ENCODE assay signal across 8 cellular contexts in the genomic region with DNA sequence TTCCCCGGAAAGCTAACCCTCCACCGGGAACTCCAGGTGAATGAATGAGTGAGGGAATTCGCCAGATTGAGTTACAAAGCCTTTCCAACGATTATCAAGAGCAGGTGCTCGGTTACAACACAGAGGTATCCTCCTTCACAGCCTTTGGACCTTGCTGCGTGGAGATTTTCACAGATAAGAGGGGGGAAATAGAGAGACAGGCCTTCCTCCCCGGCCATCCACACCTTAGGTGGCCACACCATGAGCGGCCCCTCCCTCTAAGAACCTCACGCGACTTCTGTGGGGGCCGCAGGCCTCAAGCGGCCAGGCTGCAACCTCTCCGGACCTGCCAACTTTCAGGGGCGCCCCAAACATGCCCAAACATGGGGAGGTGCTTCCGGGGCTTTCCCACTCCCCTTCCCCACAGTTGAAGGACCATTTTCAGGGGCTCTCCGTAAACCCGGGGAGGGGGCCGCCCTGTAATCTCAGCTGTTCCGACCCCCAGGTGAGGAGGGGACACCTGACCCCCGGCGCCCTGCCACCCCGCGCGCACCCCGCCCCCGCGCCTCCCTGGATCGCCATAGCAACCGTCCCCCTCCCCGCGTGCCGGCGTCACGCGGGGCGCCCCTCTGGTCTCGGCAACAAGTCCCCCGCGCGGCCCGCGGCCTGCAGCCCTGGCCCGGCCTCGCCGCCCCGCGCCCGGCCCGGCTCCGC. TPM values are rescaled to one million over a fixed set of nuclear protein-coding genes. Genes with fewer than 3 reads are reported as not detected.
DNase-seq lines count a peak whose midpoint lies in the region; ATAC-seq lines count a peak whose summit lies in the region.

No MANE protein-coding gene starts in this region.

- H3K27ac ChIP-seq in SK-N-MC = no peak overlapping the region
- peak overlapping the region; percentile 25 for H3K27ac ChIP-seq in mesendoderm (ENCODE audit: low read depth, low read length)
- H3K27ac ChIP-seq in substantia nigra (ENCODE audit: low read depth, low read length, poor library complexity, severe bottlenecking) = peak overlapping the region; percentile 56

- H3K36me3 ChIP-seq in SK-N-MC (ENCODE audit: insufficient read depth, low read length) = no peaks in the 10 kb centered on the region
- H3K36me3 ChIP-seq in mesendoderm (ENCODE audit: control insufficient read depth, insufficient read depth, low read length) = no peaks in the 10 kb centered on the region

- H2BK5ac ChIP-seq in mesendoderm (ENCODE audit: low read length) = no peak overlapping the region

- peak overlapping the region; percentile 78 for H3K4ac ChIP-seq in mesendoderm (ENCODE audit: low read depth, low read length)

- H2BK120ac ChIP-seq in mesendoderm (ENCODE audit: low read depth, low read length) = peak overlapping the region; percentile 95

- peak overlapping the region; percentile 37 for H3K9ac ChIP-seq in SK-N-MC (ENCODE audit: insufficient read length)
- H3K9ac ChIP-seq in mesendoderm (ENCODE audit: low read length) = peak overlapping the region; percentile 64

- peak overlapping the region; percentile 10 for H2BK15ac ChIP-seq in mesendoderm (replicated peaks; ENCODE audit: low read depth)

- H3K4me3 ChIP-seq in SK-N-MC (peak overlapping the region; percentile 78), mesendoderm (ENCODE audit: low read length) (peak overlapping the region; percentile 57)

- no peak overlapping the region for H2AK5ac ChIP-seq in mesendoderm (ENCODE audit: low read length)

- no peak overlapping the region for H4K5ac ChIP-seq in mesendoderm (ENCODE audit: low read length)

- peak overlapping the region; percentile 77 for H3K56ac ChIP-seq in mesendoderm (ENCODE audit: low read length)

- no peaks in the 10 kb centered on the region for H3K9me3 ChIP-seq in SK-N-MC (ENCODE audit: low read depth, low read length)

- no peaks in the 10 kb centered on the region for H3K27me3 ChIP-seq in mesendoderm (ENCODE audit: insufficient read depth, low read length, poor library complexity)

- H3K4me2 ChIP-seq in mesendoderm (ENCODE audit: low read length) = peak overlapping the region; percentile 28

- peaks cover 4% of the 10 kb centered on the region for H3K79me2 ChIP-seq in mesendoderm (ENCODE audit: control insufficient read depth, insufficient read depth, low read length)

- peak; percentile 39 for DNase-seq in stimulated activated CD4-positive, alpha-beta T cell treated with anti-CD3 and anti-CD28 coated beads, Interleukin-12 subunit alpha, Interleukin-12 subunit beta, amount 100 ng/mL, for 4 hours
- no peak for DNase-seq in stimulated activated CD4-positive, alpha-beta T cell treated with anti-CD3 and anti-CD28 coated beads, Interleukin-1b, Interleukin-23, amount 100 ng/mL, for 48 hours
- DNase-seq in SK-N-MC (ENCODE audit: low read depth, low spot score) (no peak), cerebellar cortex (ENCODE audit: low spot score) (peak; percentile 26), mesendoderm (no peak), substantia nigra (lab: John Stamatoyannopoulos, UW) (peak in 29 of 49 donors; percentile 8 to 79 (median 41)), SHP77 (lab: John Stamatoyannopoulos, UW) (no peak)

- peak; percentile 28 for ATAC-seq in HG02973 (IDR thresholded peaks at IDR 0.05; ENCODE audit: unreplicated experiment)

- peaks cover 15% of the 10 kb centered on the region for H3K4me1 ChIP-seq in mesendoderm (ENCODE audit: control insufficient read depth, low read depth, low read length)

- no peak overlapping the region for H3K23ac ChIP-seq in mesendoderm (ENCODE audit: low read length)

- peaks cover 8% of the 10 kb centered on the region for H3K79me1 ChIP-seq in mesendoderm (ENCODE audit: low read length)

- WGBS in mesendoderm (ENCODE audit: extremely low coverage, insufficient coverage, low lambda C conversion rate) = no CpG with 5 or more reads among the region's 50 CpGs

- peak overlapping the region; percentile 98 for H3K18ac ChIP-seq in mesendoderm (ENCODE audit: low read length)

- H4K8ac ChIP-seq in mesendoderm (ENCODE audit: low read depth, low read length) = no peak overlapping the region

RNA-seq across cellular contexts. Expression of a gene that starts 0.6 kb away (rescaled TPM):
- polyA plus RNA-seq in mesendoderm (2013, experiment 1 of 2) = 10.8 TPM
- 11.3 TPM for polyA plus RNA-seq in mesendoderm (2013, experiment 2 of 2)

Comparison
In these comparisons a context has a peak if more than half of its experiments do, and no peak if none do; other contexts are left out.
1. DNase-seq: peak in stimulated activated CD4-positive, alpha-beta T cell treated with anti-CD3 and anti-CD28 coated beads, Interleukin-12 subunit alpha, Interleukin-12 subunit beta, amount 100 ng/mL, for 4 hours (single experiment), cerebellar cortex (single experiment) and substantia nigra (29 of 49); none in stimulated activated CD4-positive, alpha-beta T cell treated with anti-CD3 and anti-CD28 coated beads, Interleukin-1b, Interleukin-23, amount 100 ng/mL, for 48 hours (single experiment), SK-N-MC (single experiment), mesendoderm (single experiment) and SHP77 (0 of 2).